ENCODE assay signal across 25 cellular contexts in genomic region chr1:61135286-61135685, GRCh38. TPM values are rescaled to one million over a fixed set of nuclear protein-coding genes. Genes with fewer than 3 reads are reported as not detected.
DNase-seq lines count a peak whose midpoint lies in the region; ATAC-seq, FAIRE-seq and TF ChIP-seq lines count a peak whose summit lies in the region.
"Had no signal": no experiment of that assay in that cellular context is flagged by ENCODE, and none has a peak within 500 bp of the region (broad histone marks: within the 10 kb centered on the region; RNA-seq: fewer than 3 reads in every experiment).

No MANE protein-coding gene starts in this region.

- no peak for DNase-seq in A549 (ENCODE audit: low read depth in 1 of 2, low spot score in 1 of 2)
- peak; percentile 74 for DNase-seq in DMS79 (lab: John Stamatoyannopoulos, UW)
- peak; percentile 40 for DNase-seq in NCI-H2029 treated with DMSO at 0.1 percent for 48 hours (lab: John Stamatoyannopoulos, UW)
- no peak for DNase-seq in mesothelial cell of epicardium (ENCODE audit: low spot score in 2 of 2, unreplicated experiment in 2 of 2)
- DNase-seq in DMS153 (lab: John Stamatoyannopoulos, UW) = no peak
- no peak for DNase-seq in HK-2 (ENCODE audit: unreplicated experiment)
- DNase-seq in cerebellar nuclear complex (lab: John Stamatoyannopoulos, UW) = no peak
- DNase-seq: Calu3; CD8-positive, alpha-beta T cell; EL; GDM1; GOT3; IMR-90; NCI-H1092 treated with DMSO at 0.1 percent for 48 hours; NCI-H1436 treated with DMSO at 0.1 percent for 48 hours; NCI-H187 treated with DMSO at 0.1 percent for 48 hours; NCI-H345; NCI-H524 treated with DMSO at 0.1 percent for 48 hours; Right ventricle myocardium superior; RPMI8226; T-cell had no signal

- no peak overlapping the region for H3K4me2 ChIP-seq in A549

- H3K4me3 Mint-ChIP-seq in mesothelial cell of epicardium = no peak overlapping the region
- H3K4me3 Mint-ChIP-seq: CD8-positive, alpha-beta T cell; T-cell had no signal

- H3K4me3 ChIP-seq in A549 = no peak overlapping the region
- H3K4me3 ChIP-seq: HAP-1, SJSA1 had no signal

- H3K9me3 ChIP-seq in A549 = no peaks in the 10 kb centered on the region
- H3K9me3 ChIP-seq: HAP-1, SJSA1 had no signal

- POLR2A ChIA-PET in A549 (lab: Yijun Ruan, JAX) = no interaction called here

- TF ChIP-seq RAD21 in A549 (conservative IDR thresholded peaks at IDR 0.05 in 1 of 2, IDR thresholded peaks at IDR 0.05 in 1 of 2) = no peak

- TF ChIP-seq EP300 in A549 (IDR thresholded peaks at IDR 0.05) = no peak

- no peak for FAIRE-seq in A549 (lab: Jason Lieb, UNC)
- FAIRE-seq: GM12891 had no signal

- peaks cover 58% of the 10 kb centered on the region for H3K4me1 ChIP-seq in A549
- H3K4me1 ChIP-seq: SJSA1 had no signal

- WGBS in A549 (ENCODE audit: missing lambda C conversion rate) = 96% methylated on average over 3 of the region's 3 CpGs

- TF ChIP-seq CTCF in A549 (IDR thresholded peaks at IDR 0.05) (no peak), mesothelial cell of epicardium (IDR thresholded peaks at IDR 0.05; ENCODE audit: unreplicated experiment) (no peak)

- ATAC-seq in A549 = no peak
- ATAC-seq: CD8-positive, alpha-beta T cell; T-cell had no signal

- CTCF ChIA-PET in A549 (lab: Yijun Ruan, JAX) = no interaction called here

- TF ChIP-seq POLR2A in A549 (IDR thresholded peaks at IDR 0.05; ENCODE audit: low read length) = no peak

- peaks cover 4% of the 10 kb centered on the region for H3K36me3 Mint-ChIP-seq in mesothelial cell of epicardium
- H3K36me3 Mint-ChIP-seq: CD8-positive, alpha-beta T cell; T-cell had no signal

- H3K27ac Mint-ChIP-seq in mesothelial cell of epicardium = peak overlapping the region; percentile 67
- H3K27ac Mint-ChIP-seq: CD8-positive, alpha-beta T cell; T-cell had no signal

- H3K9me3 Mint-ChIP-seq in mesothelial cell of epicardium = no peaks in the 10 kb centered on the region
- H3K9me3 Mint-ChIP-seq: CD8-positive, alpha-beta T cell; T-cell had no signal

- peaks cover 72% of the 10 kb centered on the region for H3K4me1 Mint-ChIP-seq in mesothelial cell of epicardium

- no peaks in the 10 kb centered on the region for H3K27me3 Mint-ChIP-seq in mesothelial cell of epicardium (ENCODE audit: low read depth)

- H3K27ac ChIP-seq in A549 = peak overlapping the region; percentile 9 to 11; a peak in 1 of 6 replicates
- H3K27ac ChIP-seq: C4-2B, SJSA1 had no signal

TF ChIP-seq in A549, 52 proteins besides CTCF, POLR2A, EP300 and RAD21:
- no peak for TF ChIP-seq ZNF302 (CRISPR knock-in tag; IDR thresholded peaks at IDR 0.05)
- no peak for TF ChIP-seq FOSL2 (IDR thresholded peaks at IDR 0.05)
- TF ChIP-seq FOSL2 (CRISPR knock-in tag; IDR thresholded peaks at IDR 0.05) = no peak

RNA-seq across cellular contexts. Expression of gene NFIA, which starts 52.9 kb away (rescaled TPM):
- polyA plus RNA-seq in A549 (2011; rRNA removed) (21.3 and 25.8 TPM in 2 replicates), A549 (2017; fragmentation: RNase III; extraction: RNeasy Plus Mini Kit Qiagen cat#74134 plus additional on column Dnase treatment) (6.5 to 6.7 TPM (median 6.7 TPM) in 3 replicates)
- 7.6 and 9.7 TPM in 2 replicates for polyA plus RNA-seq in A549 (2012; cell fraction: cytosol; rRNA removed)
- 6.6 and 9.0 TPM in 2 replicates for polyA plus RNA-seq in A549 (2012; cell fraction: nucleus; rRNA removed)
- 91.4 and 115 TPM in 2 replicates for polyA minus RNA-seq in A549 (2011; rRNA and poly(A)+ RNA removed)
- 152 to 163 TPM (median 162 TPM) in 3 replicates for total RNA-seq in mesothelial cell of epicardium

Comparison
In these comparisons a context has a peak if more than half of its experiments do, and no peak if none do; other contexts are left out.
1. DNase-seq: peak in DMS79 (single experiment) and NCI-H2029 treated with DMSO at 0.1 percent for 48 hours (single experiment); none in A549 (0 of 2), mesothelial cell of epicardium (0 of 2), DMS153 (single experiment), HK-2 (single experiment) and cerebellar nuclear complex (0 of 2).